In the genomic region with DNA sequence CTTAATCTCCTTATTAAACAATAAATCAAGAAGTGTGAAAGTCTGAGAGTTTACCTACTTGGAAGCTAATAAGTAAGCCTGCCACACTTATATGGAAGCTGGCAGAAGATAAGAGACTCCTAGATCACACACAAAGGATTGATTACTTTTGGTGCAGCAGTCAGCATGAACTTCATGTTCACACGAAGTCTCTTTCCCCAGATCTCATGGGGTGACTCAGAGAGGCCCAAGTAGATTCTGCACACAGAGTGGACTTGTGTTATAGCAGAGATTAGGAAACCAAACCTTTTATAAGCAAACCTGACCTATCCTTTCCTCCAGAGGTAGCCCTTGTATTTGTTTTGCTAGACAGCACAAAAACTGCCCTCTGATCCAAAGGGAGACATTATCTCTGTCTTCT, we compare ENCODE assay signal across 19 cellular contexts. TPM values are rescaled to one million over a fixed set of nuclear protein-coding genes. Genes with fewer than 3 reads are reported as not detected.
DNase-seq lines count a peak whose midpoint lies in the region; ATAC-seq, FAIRE-seq and TF ChIP-seq lines count a peak whose summit lies in the region.
"Had no signal": no experiment of that assay in that cellular context is flagged by ENCODE, and none has a peak within 500 bp of the region (broad histone marks: within the 10 kb centered on the region; RNA-seq: fewer than 3 reads in every experiment).

No MANE protein-coding gene starts in this region.

- H3K4me2 ChIP-seq in IMR-90 (ENCODE audit: low read depth, low read length), result no peak overlapping the region

- H3K18ac ChIP-seq in IMR-90 (ENCODE audit: low read depth, low read length), result no peak overlapping the region

- peak; percentile 13 for DNase-seq in IMR-90
- peak; percentile 54 for DNase-seq in amniotic epithelial cell (ENCODE audit: low read depth)
- peak; percentile 11 for DNase-seq in epithelial cell of esophagus (ENCODE audit: low read depth)
- peak; percentile 63 for DNase-seq in small intestine
- DNase-seq in ovary, result no peak
- DNase-seq in SJCRH30, result no peak
- DNase-seq: ACHN; BE2C; C1 segment of cervical spinal cord; CD4-positive, CD25-positive, alpha-beta regulatory T cell; CD8-positive, alpha-beta memory T cell; COR-L47; H9 had no signal

- H3K27ac ChIP-seq in IMR-90 (ENCODE audit: insufficient read depth, low read length) (no peak overlapping the region), small intestine (ENCODE audit: low read depth in 1 of 2, low read length in 1 of 2) (no peak overlapping the region), ovary (no peak overlapping the region), SJCRH30 (no peak overlapping the region)

- H3K56ac ChIP-seq in IMR-90 (ENCODE audit: extremely low read depth, insufficient read depth, low read length), result no peak overlapping the region

- no peak overlapping the region for H2BK15ac ChIP-seq in IMR-90 (ENCODE audit: low read depth, low read length)

- WGBS in IMR-90 (ENCODE audit: extremely low coverage in 2 of 2, insufficient read length in 1 of 2), 2 experiments, result no CpG with 5 or more reads among the region's 1 CpG
- WGBS in small intestine, 3 donors, result 5 to 34% (median 24%) methylated on average over 1 of the region's 1 CpG
- 39 to 62% (median 39%) methylated on average over 1 of the region's 1 CpG for WGBS in ovary, 3 donors

- no peak overlapping the region for H2BK20ac ChIP-seq in IMR-90 (ENCODE audit: low read depth, low read length)

- dilution Hi-C loops in IMR-90 (cut with HindIII; ENCODE audit: low sequenced_read_pairs, unreplicated experiment), result no loop called here

- BruUV-seq in IMR-90 (replicated peaks; lab: Mats Ljungman, UMichigan), result no TSS peak

- no peak for FAIRE-seq in small intestine (lab: Jason Lieb, UNC)
- FAIRE-seq: A204.1, G401.6, GM12891, GM19239, H1 had no signal

- H3K9ac ChIP-seq in IMR-90 (ENCODE audit: low read depth, low read length), result no peak overlapping the region

- intact Hi-C loops in IMR-90 (cut with micrococcal nuclease), result no loop called here
- intact Hi-C loops in ovary (cut with DNase I), result loop anchor here in 1 of 4 donors (10.0 kb wide), 1 partner anchor 216 kb away; no protein-coding TSS in a partner anchor

- ATAC-seq in IMR-90 (ENCODE audit: low read depth) (no peak), HG03097 (IDR thresholded peaks at IDR 0.05; ENCODE audit: low FRiP score, unreplicated experiment) (no peak)

- H2BK5ac ChIP-seq in IMR-90 (ENCODE audit: low read depth, low read length, poor library complexity, severe bottlenecking), result no peak overlapping the region

- H2AFZ ChIP-seq in IMR-90 (replicated peaks; ENCODE audit: low read length, poor library complexity), result no peak overlapping the region

- H3K23ac ChIP-seq in IMR-90 (ENCODE audit: low read depth, low read length), result no peak overlapping the region

- H4K8ac ChIP-seq in IMR-90 (ENCODE audit: low read depth in 2 of 2, low read length in 2 of 2), result no peak overlapping the region

- no peak overlapping the region for H2BK120ac ChIP-seq in IMR-90 (ENCODE audit: low read depth, low read length)

- H3K79me1 ChIP-seq in IMR-90 (ENCODE audit: low read depth in 1 of 2, low read length in 2 of 2), result no peaks in the 10 kb centered on the region

- no peak overlapping the region for H3K4ac ChIP-seq in IMR-90 (ENCODE audit: low read depth, low read length)

- no peaks in the 10 kb centered on the region for H3K9me1 ChIP-seq in IMR-90 (ENCODE audit: insufficient read depth, low read length)

- no peaks in the 10 kb centered on the region for H3K36me3 ChIP-seq in IMR-90 (ENCODE audit: control insufficient read depth, insufficient read depth, low read length)
- no peaks in the 10 kb centered on the region for H3K36me3 ChIP-seq in small intestine (ENCODE audit: control insufficient read depth in 2 of 2, insufficient read depth in 2 of 2, low read length in 2 of 2)
- no peaks in the 10 kb centered on the region for H3K36me3 ChIP-seq in ovary
- no peaks in the 10 kb centered on the region for H3K36me3 ChIP-seq in SJCRH30
- H3K36me3 ChIP-seq: BE2C had no signal

- no peaks in the 10 kb centered on the region for H3K9me3 ChIP-seq in IMR-90 (ENCODE audit: control insufficient read depth, insufficient read depth, low read length)
- no peaks in the 10 kb centered on the region for H3K9me3 ChIP-seq in small intestine (ENCODE audit: control insufficient read depth, low read depth)
- no peaks in the 10 kb centered on the region for H3K9me3 ChIP-seq in ovary
- no peaks in the 10 kb centered on the region for H3K9me3 ChIP-seq in SJCRH30 (replicated peaks)
- H3K9me3 ChIP-seq: BE2C had no signal

- H4K5ac ChIP-seq in IMR-90 (ENCODE audit: low read depth, low read length), result no peak overlapping the region

- H4K20me1 ChIP-seq in IMR-90 (ENCODE audit: insufficient read depth, low read length), result no peaks in the 10 kb centered on the region

- H2AK9ac ChIP-seq in IMR-90 (replicated peaks; ENCODE audit: low read depth, low read length, poor library complexity), result no peak overlapping the region

- POLR2A ChIA-PET in IMR-90 (lab: Charles Lee; ENCODE audit: unreplicated experiment), result no interaction called here

- CTCF ChIA-PET in IMR-90 (lab: Yijun Ruan, JAX), result interaction anchor here (0.7 kb wide), 1 partner anchor 332 kb away, joined by 3 read pairs; no protein-coding TSS in a partner anchor

- H3K14ac ChIP-seq in IMR-90 (replicated peaks; ENCODE audit: low read depth, low read length), result no peak overlapping the region

- H3K4me1 ChIP-seq in IMR-90 (ENCODE audit: control insufficient read depth, insufficient read depth, low read length) (no peaks in the 10 kb centered on the region), small intestine (ENCODE audit: control insufficient read depth in 2 of 2, insufficient read depth in 1 of 2, low read depth in 1 of 2, low read length in 1 of 2) (no peaks in the 10 kb centered on the region), ovary (ENCODE audit: insufficient read depth) (no peaks in the 10 kb centered on the region), SJCRH30 (no peaks in the 10 kb centered on the region)
- H3K4me1 ChIP-seq: BE2C had no signal

- TF ChIP-seq RAD21 in IMR-90 (IDR thresholded peaks at IDR 0.05; ENCODE audit: low read length), result no peak

- in situ Hi-C loops in IMR-90 (cut with MboI; ENCODE audit: low sequenced_read_pairs), result no loop called here

- TF ChIP-seq POLR2A in IMR-90 (IDR thresholded peaks at IDR 0.05; ENCODE audit: low read depth, low read length) (no peak), ovary (IDR thresholded peaks at IDR 0.05) (no peak)

- TF ChIP-seq CTCF in IMR-90 (conservative IDR thresholded peaks at IDR 0.05; ENCODE audit: low read depth, low read length), result no peak
- no peak for TF ChIP-seq CTCF in epithelial cell of esophagus (IDR thresholded peaks at IDR 0.05; ENCODE audit: insufficient read depth, low read depth, low read length, missing control alignments)
- no peak for TF ChIP-seq CTCF in ovary (IDR thresholded peaks at IDR 0.05)

- H3K4me3 ChIP-seq in IMR-90 (ENCODE audit: insufficient read depth, low read depth, low read length), result no peak overlapping the region
- H3K4me3 ChIP-seq in epithelial cell of esophagus (ENCODE audit: low read length), result no peak overlapping the region
- no peak overlapping the region for H3K4me3 ChIP-seq in small intestine (ENCODE audit: low read depth in 1 of 2, low read length in 2 of 2)
- no peak overlapping the region for H3K4me3 ChIP-seq in ovary
- H3K4me3 ChIP-seq in SJCRH30, result no peak overlapping the region

- no peak overlapping the region for H4K91ac ChIP-seq in IMR-90 (ENCODE audit: insufficient read depth, low read depth, low read length)

- TF ChIP-seq EP300 in ovary (IDR thresholded peaks at IDR 0.05), result no peak

- H3K27me3 ChIP-seq in IMR-90 (ENCODE audit: control insufficient read depth, insufficient read depth, low read length) (peaks cover 8% of the 10 kb centered on the region), small intestine (ENCODE audit: control insufficient read depth in 2 of 2, insufficient read depth in 2 of 2, low read length in 2 of 2) (no peaks in the 10 kb centered on the region), ovary (no peaks in the 10 kb centered on the region), SJCRH30 (no peaks in the 10 kb centered on the region)
- H3K27me3 ChIP-seq: BE2C had no signal

- H2AK5ac ChIP-seq in IMR-90 (ENCODE audit: low read depth, low read length), result no peak overlapping the region

TF ChIP-seq in IMR-90, 13 proteins besides CTCF, POLR2A, EP300 and RAD21:
- TF ChIP-seq SMC3 (IDR thresholded peaks at IDR 0.05; ENCODE audit: low read depth, low read length) (no peak), CEBPB (IDR thresholded peaks at IDR 0.05; ENCODE audit: low read depth, low read length) (no peak), CHD1 (IDR thresholded peaks at IDR 0.05; ENCODE audit: low read depth, low read length) (no peak)
- TF ChIP-seq, protein P1, sequence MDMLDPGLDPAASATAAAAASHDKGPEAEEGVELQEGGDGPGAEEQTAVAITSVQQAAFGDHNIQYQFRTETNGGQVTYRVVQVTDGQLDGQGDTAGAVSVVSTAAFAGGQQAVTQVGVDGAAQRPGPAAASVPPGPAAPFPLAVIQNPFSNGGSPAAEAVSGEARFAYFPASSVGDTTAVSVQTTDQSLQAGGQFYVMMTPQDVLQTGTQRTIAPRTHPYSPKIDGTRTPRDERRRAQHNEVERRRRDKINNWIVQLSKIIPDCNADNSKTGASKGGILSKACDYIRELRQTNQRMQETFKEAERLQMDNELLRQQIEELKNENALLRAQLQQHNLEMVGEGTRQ (IDR thresholded peaks at IDR 0.05; ENCODE audit: low read depth, low read length), result no peak
- TF ChIP-seq, protein P2, sequence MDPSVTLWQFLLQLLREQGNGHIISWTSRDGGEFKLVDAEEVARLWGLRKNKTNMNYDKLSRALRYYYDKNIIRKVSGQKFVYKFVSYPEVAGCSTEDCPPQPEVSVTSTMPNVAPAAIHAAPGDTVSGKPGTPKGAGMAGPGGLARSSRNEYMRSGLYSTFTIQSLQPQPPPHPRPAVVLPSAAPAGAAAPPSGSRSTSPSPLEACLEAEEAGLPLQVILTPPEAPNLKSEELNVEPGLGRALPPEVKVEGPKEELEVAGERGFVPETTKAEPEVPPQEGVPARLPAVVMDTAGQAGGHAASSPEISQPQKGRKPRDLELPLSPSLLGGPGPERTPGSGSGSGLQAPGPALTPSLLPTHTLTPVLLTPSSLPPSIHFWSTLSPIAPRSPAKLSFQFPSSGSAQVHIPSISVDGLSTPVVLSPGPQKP (IDR thresholded peaks at IDR 0.05; ENCODE audit: borderline replicate concordance, low read depth, low read length), result no peak

RNA-seq across cellular contexts. Expression of gene GAREM1, which starts 9.9 kb away (rescaled TPM):
- total RNA-seq in IMR-90 (2012; rRNA removed), result 1.9 and 2.3 TPM in 2 replicates
- 1.4 and 1.7 TPM in 2 replicates for polyA plus RNA-seq in IMR-90 (2012; rRNA removed)
- polyA plus RNA-seq in IMR-90 (2012; cell fraction: cytosol; rRNA removed), result 0.63 and 1.1 TPM in 2 replicates
- 0.94 and 1.6 TPM in 2 replicates for polyA plus RNA-seq in IMR-90 (2012; cell fraction: nucleus; rRNA removed; ENCODE audit: low replicate concordance)
- 1 to 10 TPM; 1.9 to 4.5 (median 3.6) TPM for polyA plus RNA-seq in small intestine
- total RNA-seq in ovary, result 10 to 100 TPM in 1 of 7 donors, 1 to 10 TPM in 6; 3.7 to 15.2 (median 7.1) TPM
- polyA plus RNA-seq in ovary, result 10 to 100 TPM in 1 of 2 donors, 1 to 10 TPM in 1; 2.7 to 10.3 TPM
- total RNA-seq in SJCRH30 (2014; rRNA removed; shearing (Covaris generic)), result 5.1 and 5.4 TPM in 2 replicates
- total RNA-seq: CD8-positive, alpha-beta memory T cell had no signal
- polyA plus RNA-seq: CD8-positive, alpha-beta memory T cell had no signal

Comparison
In these comparisons a context has a peak if more than half of its experiments do, and no peak if none do; other contexts are left out.
1. DNase-seq: peak in IMR-90 (single experiment), amniotic epithelial cell (single experiment), epithelial cell of esophagus (single experiment) and small intestine (single experiment); none in ovary (0 of 5) and SJCRH30 (0 of 2).